23 cellular contexts compared by ENCODE assay signal in genomic region chr12:3595721-3596120, GRCh38.
"Had no signal": no experiment of that assay in that cellular context is flagged by ENCODE, and none has a peak within 500 bp of the region (broad histone marks: within the 10 kb centered on the region; RNA-seq: fewer than 3 reads in every experiment).

No MANE protein-coding gene starts in this region.

- H2AFZ ChIP-seq: parathyroid adenoma had no signal

- H3K27me3 ChIP-seq: right lobe of liver, transverse colon had no signal

- H3K4me1 ChIP-seq: foreskin keratinocyte, prostate gland, right lobe of liver, stomach, transverse colon had no signal

- H3K27ac ChIP-seq: coronary artery, foreskin keratinocyte, parathyroid adenoma, prostate gland, right lobe of liver, skin epidermis, stomach, thoracic aorta, transverse colon had no signal

- H3K4me3 ChIP-seq: coronary artery, mucosa of descending colon, prostate gland, right lobe of liver, skin epidermis, stomach, thoracic aorta, transverse colon had no signal

- H3K79me2 ChIP-seq: parathyroid adenoma had no signal

- H3K4me3 Mint-ChIP-seq: endodermal cell; naive thymus-derived CD8-positive, alpha-beta T cell had no signal

- H3K36me3 Mint-ChIP-seq: naive thymus-derived CD8-positive, alpha-beta T cell had no signal

- H3K27ac Mint-ChIP-seq: endodermal cell; naive thymus-derived CD8-positive, alpha-beta T cell had no signal

- H3K36me3 ChIP-seq: prostate gland, right lobe of liver, stomach, thoracic aorta, transverse colon had no signal

- DNase-seq: effector CD4-positive, alpha-beta T cell; endodermal cell; erythroblast; foreskin keratinocyte; hypothalamus; kidney glomerular epithelial cell; mammary epithelial cell; mucosa of descending colon; occipital lobe; retina; right lobe of liver; stimulated activated CD4-positive, alpha-beta T cell treated with anti-CD3 and anti-CD28 coated beads, Interleukin-12 subunit alpha, Interleukin-12 subunit beta, amount 100 ng/mL, for 4 hours; stimulated activated naive CD4-positive, alpha-beta T cell; stomach; substantia nigra; transverse colon had no signal

- H3K9me3 ChIP-seq: mucosa of descending colon, prostate gland, right lobe of liver, stomach, thoracic aorta, transverse colon had no signal

- ATAC-seq: foreskin keratinocyte; left lobe of liver; mucosa of descending colon; naive thymus-derived CD8-positive, alpha-beta T cell; right lobe of liver had no signal
